ENCODE assay signal across 8 cellular contexts in genomic region chr6:82246802-82247633, GRCh38. TPM values are rescaled to one million over a fixed set of nuclear protein-coding genes. Genes with fewer than 3 reads are reported as not detected.
DNase-seq lines count a peak whose midpoint lies in the region; ATAC-seq and TF ChIP-seq lines count a peak whose summit lies in the region.

No MANE protein-coding gene starts in this region.

- H3K9ac ChIP-seq in skeletal muscle tissue (ENCODE audit: low read depth in 1 of 3, low read length in 3 of 3) = peak overlapping the region; percentile 85 to 99 (median 94)

- H3K4me3 ChIP-seq in breast epithelium = peak overlapping the region; percentile 88 to 94 (median 90)
- peak overlapping the region; percentile 80 to 97 (median 94) for H3K4me3 ChIP-seq in skeletal muscle tissue (ENCODE audit: low read length in 3 of 3)

- peak; percentile 36 for ATAC-seq in GM19467 (IDR thresholded peaks at IDR 0.05; ENCODE audit: unreplicated experiment)
- peak; percentile 46 for ATAC-seq in HG03520 (IDR thresholded peaks at IDR 0.05; ENCODE audit: unreplicated experiment)

- H3K36me3 ChIP-seq in breast epithelium (no peaks in the 10 kb centered on the region), skeletal muscle tissue (ENCODE audit: control insufficient read depth in 3 of 3, insufficient read depth in 3 of 3, low read length in 3 of 3) (peaks cover 0 to 3% (median 3%) of the 10 kb centered on the region in 3 donors)

- H3K27ac ChIP-seq in breast epithelium = peak overlapping the region; percentile 97
- peak overlapping the region; percentile 89 for H3K27ac ChIP-seq in skeletal muscle tissue (ENCODE audit: low read depth, low read length)

- no peak for TF ChIP-seq POLR2A in breast epithelium (IDR thresholded peaks at IDR 0.05)

- no peak for TF ChIP-seq CTCF in breast epithelium (IDR thresholded peaks at IDR 0.05)

- DNase-seq in DMS 273 (lab: John Stamatoyannopoulos, UW; ENCODE audit: unreplicated experiment) (peak; percentile 74), DMS 273 treated with DMSO at 0.1 percent for 48 hours (lab: John Stamatoyannopoulos, UW) (no peak), breast epithelium (ENCODE audit: low spot score in 2 of 2) (peak; percentile 43 to 60), iPS-NIHi11 (ENCODE audit: low spot score) (peak; percentile 72)

- intact Hi-C loops in breast epithelium (cut with DNase I; ENCODE audit: low total_unique reads) = no loop called here

- H3K27me3 ChIP-seq in breast epithelium = no peaks in the 10 kb centered on the region
- H3K27me3 ChIP-seq in skeletal muscle tissue (ENCODE audit: control insufficient read depth in 3 of 3, insufficient read depth in 3 of 3, low read length in 3 of 3) = no peaks in the 10 kb centered on the region

- H3K9me3 ChIP-seq in breast epithelium (no peaks in the 10 kb centered on the region), skeletal muscle tissue (ENCODE audit: control insufficient read depth in 3 of 3, low read length in 3 of 3) (no peaks in the 10 kb centered on the region)

- H3K4me1 ChIP-seq in breast epithelium = no peaks in the 10 kb centered on the region
- H3K4me1 ChIP-seq in skeletal muscle tissue (ENCODE audit: control insufficient read depth in 3 of 3, insufficient read depth in 3 of 3, low read length in 3 of 3) = peaks cover 8 to 14% (median 14%) of the 10 kb centered on the region in 3 donors

TF ChIP-seq in PFSK-1, 5 proteins besides CTCF, POLR2A, EP300 and RAD21:
- TF ChIP-seq FOXP2 (optimal IDR thresholded peaks at IDR 0.05; ENCODE audit: borderline replicate concordance, extremely low read depth, extremely low read length, insufficient read depth) (peak; percentile 11), TAF1 (IDR thresholded peaks at IDR 0.05; ENCODE audit: borderline replicate concordance, insufficient read depth, low read length) (peak; percentile 25; the same call in 1 of the 2 replicates), POLR2AphosphoS5 (IDR thresholded peaks at IDR 0.05; ENCODE audit: low read depth, low read length) (no peak), REST (IDR thresholded peaks at IDR 0.05; ENCODE audit: insufficient read depth in 1 of 2, low read depth in 2 of 2, low read length in 2 of 2) (no peak), SIN3A (IDR thresholded peaks at IDR 0.05; ENCODE audit: borderline replicate concordance, insufficient read depth, low read length) (peak; percentile 16; the same call in 1 of the 2 replicates)

RNA-seq across cellular contexts. Expression of gene IBTK, which starts 0.5 kb away (rescaled TPM):
- 14.7 TPM for polyA plus RNA-seq in PFSK-1 (2012; ENCODE audit: insufficient read length, low read depth)
- total RNA-seq in breast epithelium = 10 to 100 TPM; 25.6 to 41.1 (median 33.4) TPM
- total RNA-seq in skeletal muscle tissue = 50.1 TPM
